ENCODE assay signal across 8 cellular contexts in genomic region chr6:45741437-45742166, GRCh38.
A peak's percentile ranks its signal among the peaks of the same experiment; 100 is the strongest.
DNase-seq lines count a peak whose midpoint lies in the region; ATAC-seq, FAIRE-seq and TF ChIP-seq lines count a peak whose summit lies in the region.

No MANE protein-coding gene starts in this region.

- H3K36me3 ChIP-seq in breast epithelium (no peaks in the 10 kb centered on the region), neural progenitor cell (no peaks in the 10 kb centered on the region)

- H3F3A ChIP-seq in neural progenitor cell (ENCODE audit: low read depth) = no peaks in the 10 kb centered on the region

- H3K27ac Mint-ChIP-seq in MCF 10A (ENCODE audit: low read depth, unreplicated experiment) = no peak overlapping the region
- peak overlapping the region; percentile 60 for H3K27ac Mint-ChIP-seq in activated naive CD8-positive, alpha-beta T cell treated with anti-CD3 and anti-CD28 coated beads for 36 hours
- no peak overlapping the region for H3K27ac Mint-ChIP-seq in neural progenitor cell

- no peak overlapping the region for H3K4me2 ChIP-seq in neural progenitor cell

- CTCF ChIA-PET in MCF 10A (lab: Yijun Ruan, JAX) = interaction anchor here (0.5 to 1.5 kb wide), 4 partner anchors 27 to 1266 kb away, joined by 3 to 4 read pairs (median 3); no protein-coding TSS in a partner anchor

- POLR2A ChIA-PET in MCF 10A (lab: Yijun Ruan, JAX) = no interaction called here

- no peaks in the 10 kb centered on the region for H3K27me3 ChIP-seq in breast epithelium
- no peaks in the 10 kb centered on the region for H3K27me3 ChIP-seq in neural progenitor cell

- no peaks in the 10 kb centered on the region for H3K27me3 Mint-ChIP-seq in MCF 10A (ENCODE audit: insufficient read depth, unreplicated experiment)
- peaks cover 4% of the 10 kb centered on the region for H3K27me3 Mint-ChIP-seq in activated naive CD8-positive, alpha-beta T cell treated with anti-CD3 and anti-CD28 coated beads for 36 hours
- peaks cover 2% of the 10 kb centered on the region for H3K27me3 Mint-ChIP-seq in neural progenitor cell (ENCODE audit: insufficient read depth, low read depth)

- H3K4me1 ChIP-seq in breast epithelium (peaks cover 7% of the 10 kb centered on the region in 2 donors), neural progenitor cell (no peaks in the 10 kb centered on the region)

- H3K4me3 Mint-ChIP-seq in MCF 10A (ENCODE audit: unreplicated experiment) = no peak overlapping the region
- H3K4me3 Mint-ChIP-seq in activated naive CD8-positive, alpha-beta T cell treated with anti-CD3 and anti-CD28 coated beads for 36 hours = no peak overlapping the region
- no peak overlapping the region for H3K4me3 Mint-ChIP-seq in neural progenitor cell

- H3K4me3 ChIP-seq in breast epithelium = peak overlapping the region in 1 of 3 donors; percentile 28
- H3K4me3 ChIP-seq in neural progenitor cell = no peak overlapping the region

- ATAC-seq in HG03432 (IDR thresholded peaks at IDR 0.05; ENCODE audit: unreplicated experiment) = peak; percentile 67

- intact Hi-C loops in breast epithelium (cut with DNase I; ENCODE audit: low total_unique reads) (no loop called here), MCF 10A (cut with micrococcal nuclease) (no loop called here)

- TF ChIP-seq CTCF in breast epithelium (IDR thresholded peaks at IDR 0.05) (no peak), MCF 10A (IDR thresholded peaks at IDR 0.05; ENCODE audit: unreplicated experiment) (no peak), neural progenitor cell (IDR thresholded peaks at IDR 0.05) (no peak)

- TF ChIP-seq POLR2A in breast epithelium (IDR thresholded peaks at IDR 0.05) = no peak

- H3K9ac ChIP-seq in neural progenitor cell = no peak overlapping the region

- FAIRE-seq in HTR-8/SVneo (lab: Jason Lieb, UNC) = no peak

- DNase-seq in breast epithelium (ENCODE audit: low spot score in 2 of 2) (peak in 1 of 2 donors; percentile 25), MCF 10A (ENCODE audit: unreplicated experiment) (no peak), neural progenitor cell (ENCODE audit: low spot score) (no peak), HTR-8/SVneo (ENCODE audit: insufficient read length, low spot score) (no peak), NCI-H187 treated with DMSO at 0.1 percent for 48 hours (lab: John Stamatoyannopoulos, UW) (no peak), islet precursor cell (no peak)
- peak; percentile 16 for DNase-seq in activated naive CD8-positive, alpha-beta T cell treated with anti-CD3 and anti-CD28 coated beads for 36 hours

- H3K9me3 ChIP-seq in breast epithelium (no peaks in the 10 kb centered on the region), neural progenitor cell (ENCODE audit: low read depth) (no peaks in the 10 kb centered on the region)

- no peaks in the 10 kb centered on the region for H4K20me1 ChIP-seq in neural progenitor cell (ENCODE audit: low read depth)

- no peaks in the 10 kb centered on the region for H3K9me3 Mint-ChIP-seq in MCF 10A (ENCODE audit: unreplicated experiment)
- peaks cover 2% of the 10 kb centered on the region for H3K9me3 Mint-ChIP-seq in activated naive CD8-positive, alpha-beta T cell treated with anti-CD3 and anti-CD28 coated beads for 36 hours
- no peaks in the 10 kb centered on the region for H3K9me3 Mint-ChIP-seq in neural progenitor cell

- H3K4me1 Mint-ChIP-seq in MCF 10A (ENCODE audit: insufficient read depth, unreplicated experiment) (no peaks in the 10 kb centered on the region), neural progenitor cell (no peaks in the 10 kb centered on the region)
- H3K4me1 Mint-ChIP-seq in activated naive CD8-positive, alpha-beta T cell treated with anti-CD3 and anti-CD28 coated beads for 36 hours = peaks cover 39% of the 10 kb centered on the region

- H3K27ac ChIP-seq in breast epithelium (peak overlapping the region; percentile 71 to 75), neural progenitor cell (no peak overlapping the region)

- no TSS peak for BruUV-seq in MCF 10A (replicated peaks; lab: Mats Ljungman, UMichigan)

- no peaks in the 10 kb centered on the region for H3K36me3 Mint-ChIP-seq in MCF 10A (ENCODE audit: insufficient read depth, unreplicated experiment)
- H3K36me3 Mint-ChIP-seq in activated naive CD8-positive, alpha-beta T cell treated with anti-CD3 and anti-CD28 coated beads for 36 hours = no peaks in the 10 kb centered on the region
- H3K36me3 Mint-ChIP-seq in neural progenitor cell = no peaks in the 10 kb centered on the region

- H3K79me2 ChIP-seq in neural progenitor cell (ENCODE audit: low read depth) = no peaks in the 10 kb centered on the region

- H2AFZ ChIP-seq in neural progenitor cell (replicated peaks) = peak overlapping the region; percentile 39
